ENCODE assay signal across 1 cellular context in genomic region chr18:63141777-63142176, GRCh38.
TF ChIP-seq lines count a peak whose summit lies in the region.

No MANE protein-coding gene starts in this region.

TF ChIP-seq in GM12878, 131 proteins besides CTCF, POLR2A, EP300 and RAD21 (continued from another document and continues in another):
- TF ChIP-seq BCL3 (IDR thresholded peaks at IDR 0.05; ENCODE audit: borderline replicate concordance, insufficient read depth, low read depth, low read length, poor library complexity, severe bottlenecking) (peak; percentile 56), MEF2B (IDR thresholded peaks at IDR 0.05; ENCODE audit: partially characterized antibody, poor library complexity, severe bottlenecking) (peak; percentile 91), NRF1 (conservative IDR thresholded peaks at IDR 0.05; ENCODE audit: low read depth, low read length) (no peak), NFXL1 (IDR thresholded peaks at IDR 0.05; ENCODE audit: borderline replicate concordance) (no peak), CBX5 (IDR thresholded peaks at IDR 0.05; ENCODE audit: low read depth) (no peak), ZNF622 (IDR thresholded peaks at IDR 0.05) (no peak), IKZF2 (IDR thresholded peaks at IDR 0.05) (peak; percentile 90), ZNF592 (IDR thresholded peaks at IDR 0.05) (peak; percentile 96), ATF7 (IDR thresholded peaks at IDR 0.05; ENCODE audit: low read depth) (peak; percentile 78), MTA2 (IDR thresholded peaks at IDR 0.05; ENCODE audit: low read depth) (peak; percentile 95), PBX3 (IDR thresholded peaks at IDR 0.05; ENCODE audit: insufficient replicate concordance, low read depth, low read length) (no peak), CUX1 (IDR thresholded peaks at IDR 0.05; ENCODE audit: insufficient replicate concordance, low read depth, low read length) (no peak), EED (IDR thresholded peaks at IDR 0.05; ENCODE audit: low read depth) (peak; percentile 77), ELK1 (IDR thresholded peaks at IDR 0.05; ENCODE audit: low read depth, low read length) (peak; percentile 46; the same call in 1 of the 2 replicates), HDGF (IDR thresholded peaks at IDR 0.05) (no peak), RELB (IDR thresholded peaks at IDR 0.05; ENCODE audit: low read depth) (peak; percentile 90), TAF1 (IDR thresholded peaks at IDR 0.05; ENCODE audit: borderline replicate concordance, low read depth, low read length) (no peak), EGR1 (IDR thresholded peaks at IDR 0.05; ENCODE audit: borderline replicate concordance in 1 of 2, low read depth in 2 of 2, low read length in 2 of 2) (no peak), SREBF1 (IDR thresholded peaks at IDR 0.05; ENCODE audit: low read length) (no peak), BHLHE40 (IDR thresholded peaks at IDR 0.05; ENCODE audit: borderline replicate concordance in 1 of 2, low read depth in 2 of 2, low read length in 1 of 2) (peak; percentile 96 to 98), SREBF2 (IDR thresholded peaks at IDR 0.05; ENCODE audit: low read length) (no peak), CEBPZ (IDR thresholded peaks at IDR 0.05; ENCODE audit: low read depth, low read length) (no peak), NFYA (IDR thresholded peaks at IDR 0.05; ENCODE audit: borderline replicate concordance, low read depth, low read length) (no peak), MEF2A (IDR thresholded peaks at IDR 0.05; ENCODE audit: insufficient read depth, low read depth, low read length) (peak; percentile 96), NKRF (conservative IDR thresholded peaks at IDR 0.05) (peak; percentile 58; the same call in 1 of the 2 replicates), RUNX3 (IDR thresholded peaks at IDR 0.05; ENCODE audit: low read length) (no peak), SMC3 (IDR thresholded peaks at IDR 0.05; ENCODE audit: borderline replicate concordance, low read length) (peak; percentile 28; the same call in 1 of the 2 replicates), ZBTB33 (IDR thresholded peaks at IDR 0.05) (no peak), CHD1 (IDR thresholded peaks at IDR 0.05; ENCODE audit: low read depth, low read length) (no peak), MYB (IDR thresholded peaks at IDR 0.05; ENCODE audit: borderline replicate concordance, low read depth, low read length) (no peak), ZSCAN29 (IDR thresholded peaks at IDR 0.05) (no peak), HCFC1 (IDR thresholded peaks at IDR 0.05; ENCODE audit: low read length) (0 out of 2 replicates have a peak, but pooled peaks have one; percentile 19)
